1 cellular context compared by ENCODE assay signal in genomic region chr2:224142397-224143312, GRCh38.
TF ChIP-seq lines count a peak whose summit lies in the region.

No MANE protein-coding gene starts in this region.

TF ChIP-seq in HEK293, 187 proteins besides CTCF, POLR2A, EP300 and RAD21 (continued from another document):
- no peak for TF ChIP-seq ZBTB6 (tag by site-specific recombination; IDR thresholded peaks at IDR 0.05)
- TF ChIP-seq ZNF362 (tag by site-specific recombination; IDR thresholded peaks at IDR 0.05) = no peak
- TF ChIP-seq ZNF488 (tag by site-specific recombination; IDR thresholded peaks at IDR 0.05) = no peak
- no peak for TF ChIP-seq ZBTB1 (tag by site-specific recombination; IDR thresholded peaks at IDR 0.05)
- TF ChIP-seq ZBTB17 (tag by site-specific recombination; IDR thresholded peaks at IDR 0.05) = peak; percentile 57
- no peak for TF ChIP-seq ZNF664 (tag by site-specific recombination; IDR thresholded peaks at IDR 0.05)
- no peak for TF ChIP-seq ZNF530 (tag by site-specific recombination; IDR thresholded peaks at IDR 0.05; ENCODE audit: low read depth)
- no peak for TF ChIP-seq ZNF791 (tag by site-specific recombination; IDR thresholded peaks at IDR 0.05)
TF ChIP-seq in HEK293: peak in this region for 3.
